In genomic region chr19:53872762-53873161, GRCh38 we compare ENCODE assay signal across 21 cellular contexts. TPM values are rescaled to one million over a fixed set of nuclear protein-coding genes. Genes with fewer than 3 reads are reported as not detected.
DNase-seq lines count a peak whose midpoint lies in the region; ATAC-seq, FAIRE-seq and TF ChIP-seq lines count a peak whose summit lies in the region.
"Had no signal": no experiment of that assay in that cellular context is flagged by ENCODE, and none has a peak within 500 bp of the region (broad histone marks: within the 10 kb centered on the region; RNA-seq: fewer than 3 reads in every experiment).

No MANE protein-coding gene starts in this region.

- POLR2A ChIA-PET in MCF 10A (lab: Yijun Ruan, JAX), result no interaction called here

- peak overlapping the region; percentile 80 for H3K27ac Mint-ChIP-seq in MCF 10A (ENCODE audit: low read depth, unreplicated experiment)
- no peak overlapping the region for H3K27ac Mint-ChIP-seq in astrocyte (ENCODE audit: unreplicated experiment)
- H3K27ac Mint-ChIP-seq: activated naive CD4-positive, alpha-beta T cell treated with anti-CD3 and anti-CD28 coated beads, Interleukin-2, amount 50 U/mL, for 24 hours had no signal

- BruUV-seq in MCF 10A (replicated peaks; lab: Mats Ljungman, UMichigan), result no TSS peak

- H3K4me1 Mint-ChIP-seq in MCF 10A (ENCODE audit: insufficient read depth, unreplicated experiment), result peaks cover 13% of the 10 kb centered on the region
- H3K4me1 Mint-ChIP-seq in astrocyte (ENCODE audit: low read depth, unreplicated experiment), result peaks cover 5% of the 10 kb centered on the region

- no peak overlapping the region for H2AFZ ChIP-seq in astrocyte (ENCODE audit: low read depth, low read length)

- DNase-seq in MCF 10A (ENCODE audit: unreplicated experiment) (no peak), breast epithelium (ENCODE audit: low spot score in 2 of 2) (no peak), HuH-7 (ENCODE audit: low spot score) (peak; percentile 15), astrocyte (ENCODE audit: low read depth) (no peak), sigmoid colon (no peak), HCEC 1CT (no peak), NCI-H1417 treated with DMSO at 0.1 percent for 48 hours (lab: John Stamatoyannopoulos, UW) (no peak)
- DNase-seq: DMS153; Kasumi-1; NCI-H1694; NCI-H524 treated with DMSO at 0.1 percent for 48 hours; OCI-M1; stimulated activated CD4-positive, alpha-beta T cell treated with anti-CD3 and anti-CD28 coated beads, Interleukin-15, amount 100 ng/mL, for 24 hours had no signal

- H3K27me3 ChIP-seq in breast epithelium, result no peaks in the 10 kb centered on the region
- no peaks in the 10 kb centered on the region for H3K27me3 ChIP-seq in astrocyte (ENCODE audit: insufficient read depth, low read length)
- no peaks in the 10 kb centered on the region for H3K27me3 ChIP-seq in sigmoid colon
- H3K27me3 ChIP-seq: cardiac muscle cell had no signal

- H3K36me3 ChIP-seq in breast epithelium, result peaks cover 11% of the 10 kb centered on the region
- H3K36me3 ChIP-seq in astrocyte (ENCODE audit: insufficient read depth, low read length), result peaks cover 12% of the 10 kb centered on the region
- H3K36me3 ChIP-seq in sigmoid colon, result peaks cover 12 to 45% (median 30%) of the 10 kb centered on the region in 4 donors

- ATAC-seq in HG02642 (IDR thresholded peaks at IDR 0.05; ENCODE audit: poor library complexity, unreplicated experiment), result no peak
- ATAC-seq: left lobe of liver, psoas muscle had no signal

- no peak for TF ChIP-seq POLR2A in breast epithelium (IDR thresholded peaks at IDR 0.05)
- TF ChIP-seq POLR2A in sigmoid colon (IDR thresholded peaks at IDR 0.05), result no peak

- no peak overlapping the region for H3K4me2 ChIP-seq in astrocyte (ENCODE audit: low read length)

- H3K9ac ChIP-seq in astrocyte (ENCODE audit: low read length), result no peak overlapping the region

- H3K4me1 ChIP-seq in breast epithelium (no peaks in the 10 kb centered on the region), astrocyte (ENCODE audit: insufficient read depth, low read length) (no peaks in the 10 kb centered on the region), sigmoid colon (peaks cover 0 to 80% (median 72%) of the 10 kb centered on the region in 4 donors)
- H3K4me1 ChIP-seq: psoas muscle had no signal

- no peak overlapping the region for H3K27ac ChIP-seq in breast epithelium
- no peak overlapping the region for H3K27ac ChIP-seq in astrocyte (ENCODE audit: low read depth, low read length)
- H3K27ac ChIP-seq in sigmoid colon, result peak overlapping the region in 3 of 4 donors; percentile 13 to 94 (median 39)
- H3K27ac ChIP-seq: cardiac muscle cell, psoas muscle, SK-N-MC had no signal

- peaks cover 58% of the 10 kb centered on the region for H3K79me2 ChIP-seq in astrocyte (ENCODE audit: insufficient read depth, low read length)

- no peak for FAIRE-seq in astrocyte (lab: Jason Lieb, UNC)
- FAIRE-seq: GM18507 had no signal

- CTCF ChIA-PET in MCF 10A (lab: Yijun Ruan, JAX), result interaction anchor here (0.5 to 1.0 kb wide), 3 partner anchors 89 to 977 kb away, joined by 3 to 4 read pairs (median 4); no protein-coding TSS in a partner anchor

- H3K9me3 ChIP-seq in breast epithelium (no peaks in the 10 kb centered on the region), astrocyte (ENCODE audit: insufficient read depth, low read depth, low read length) (no peaks in the 10 kb centered on the region), sigmoid colon (no peaks in the 10 kb centered on the region)
- H3K9me3 ChIP-seq: psoas muscle had no signal

- peaks cover 68% of the 10 kb centered on the region for H4K20me1 ChIP-seq in astrocyte (ENCODE audit: insufficient read depth, low read length)

- H3K36me3 Mint-ChIP-seq in MCF 10A (ENCODE audit: insufficient read depth, unreplicated experiment), result peaks cover 68% of the 10 kb centered on the region
- H3K36me3 Mint-ChIP-seq in astrocyte (ENCODE audit: low read depth, unreplicated experiment), result peaks cover 21% of the 10 kb centered on the region

- intact Hi-C loops in MCF 10A (cut with micrococcal nuclease), result no loop called here
- intact Hi-C loops in breast epithelium (cut with DNase I; ENCODE audit: low total_unique reads), result loop anchor here (10.0 kb wide), 1 partner anchor 242 kb away; the partner anchor contains the start of genes PRPF31 and TFPT
- intact Hi-C loops in sigmoid colon (cut with DNase I), result no loop called here

- no peaks in the 10 kb centered on the region for H3K27me3 Mint-ChIP-seq in MCF 10A (ENCODE audit: insufficient read depth, unreplicated experiment)
- no peaks in the 10 kb centered on the region for H3K27me3 Mint-ChIP-seq in astrocyte (ENCODE audit: low read depth, unreplicated experiment)
- H3K27me3 Mint-ChIP-seq: activated naive CD4-positive, alpha-beta T cell treated with anti-CD3 and anti-CD28 coated beads, Interleukin-2, amount 50 U/mL, for 24 hours had no signal

- WGBS in sigmoid colon, 2 donors, result 73 to 84% methylated on average over 6 of the region's 6 CpGs

- TF ChIP-seq CTCF in MCF 10A (IDR thresholded peaks at IDR 0.05; ENCODE audit: unreplicated experiment) (no peak), breast epithelium (IDR thresholded peaks at IDR 0.05) (no peak), astrocyte (IDR thresholded peaks at IDR 0.05; ENCODE audit: insufficient read depth, low read depth, low read length) (no peak), sigmoid colon (IDR thresholded peaks at IDR 0.05) (no peak)

- TF ChIP-seq EP300 in sigmoid colon (IDR thresholded peaks at IDR 0.05), result no peak

- no peaks in the 10 kb centered on the region for H3K9me3 Mint-ChIP-seq in MCF 10A (ENCODE audit: unreplicated experiment)
- H3K9me3 Mint-ChIP-seq in astrocyte (ENCODE audit: unreplicated experiment), result no peaks in the 10 kb centered on the region
- H3K9me3 Mint-ChIP-seq: activated naive CD4-positive, alpha-beta T cell treated with anti-CD3 and anti-CD28 coated beads, Interleukin-2, amount 50 U/mL, for 24 hours had no signal

- no peak overlapping the region for H3K4me3 ChIP-seq in breast epithelium
- no peak overlapping the region for H3K4me3 ChIP-seq in astrocyte (ENCODE audit: insufficient read depth, low read depth, low read length)
- H3K4me3 ChIP-seq in sigmoid colon, result no peak overlapping the region
- H3K4me3 ChIP-seq: cardiac muscle cell, psoas muscle, SK-N-MC had no signal

- H3K4me3 Mint-ChIP-seq in MCF 10A (ENCODE audit: unreplicated experiment) (no peak overlapping the region), astrocyte (ENCODE audit: unreplicated experiment) (peak overlapping the region; percentile 66)
- H3K4me3 Mint-ChIP-seq: activated naive CD4-positive, alpha-beta T cell treated with anti-CD3 and anti-CD28 coated beads, Interleukin-2, amount 50 U/mL, for 24 hours had no signal

RNA-seq across cellular contexts. Expression of gene MYADM, which starts 5.1 kb away (rescaled TPM):
- total RNA-seq in MCF 10A (2022) (39.0 and 43.3 TPM in 2 replicates), breast epithelium (10 to 100 TPM; 30.2 to 54.6 (median 41.9) TPM), astrocyte (221 and 246 TPM in 2 replicates), sigmoid colon (100 to 1,000 TPM in 1 of 4 donors, 10 to 100 TPM in 3; 65.5 to 189 (median 97.3) TPM)
- polyA plus RNA-seq in sigmoid colon, result 10 to 100 TPM in 1 of 3 donors, 1 to 10 TPM in 2; 7.9 to 44.1 (median 9.0) TPM

RNA-seq across cellular contexts. Expression of gene PRKCG, which starts 9.2 kb away (rescaled TPM):
- total RNA-seq in MCF 10A (2022), result not detected in 2 replicates
- not detected for total RNA-seq in breast epithelium
- 0.29 and 0.41 TPM in 2 replicates for total RNA-seq in astrocyte
- total RNA-seq in sigmoid colon, result not detected
- under 1 TPM in 2 of 3 donors, not detected in 1; under 0.01 to 0.34 TPM for polyA plus RNA-seq in sigmoid colon
- total RNA-seq: psoas muscle had no signal

RNA-seq across cellular contexts. Expression of gene CACNG7, which starts 36.3 kb away (rescaled TPM):
- not detected in 2 replicates for total RNA-seq in MCF 10A (2022)
- total RNA-seq in breast epithelium, result not detected
- total RNA-seq in astrocyte, result 3.5 and 4.4 TPM in 2 replicates
- total RNA-seq in sigmoid colon, result not detected
- under 1 TPM in 1 of 3 donors, not detected in 2; 0.20 TPM for polyA plus RNA-seq in sigmoid colon
- total RNA-seq: left lobe of liver, psoas muscle had no signal

RNA-seq across cellular contexts. Expression of gene NLRP12, which starts 48.6 kb away (rescaled TPM):
- total RNA-seq in MCF 10A (2022), result not detected in 2 replicates
- 1 to 10 TPM in 1 of 3 donors, under 1 TPM in 2; 0.32 to 1.2 (median 0.66) TPM for total RNA-seq in breast epithelium
- not detected in 2 replicates for total RNA-seq in astrocyte
- total RNA-seq in sigmoid colon, result under 1 TPM in 3 of 4 donors, not detected in 1; 0.27 to 0.36 (median 0.33) TPM
- polyA plus RNA-seq in sigmoid colon, result under 1 TPM in 1 of 3 donors, not detected in 2; 0.10 TPM
- total RNA-seq: cardiac muscle cell, fibroblast of villous mesenchyme had no signal
- polyA plus RNA-seq: cardiac muscle cell had no signal

Comparison
In these comparisons a context has a peak if more than half of its experiments do, and no peak if none do; other contexts are left out.
1. H3K27ac ChIP-seq: peak in sigmoid colon (3 of 4); none in breast epithelium (0 of 2) and astrocyte (single experiment).